Comparison of ENCODE assay signal across 10 cellular contexts in the genomic region with DNA sequence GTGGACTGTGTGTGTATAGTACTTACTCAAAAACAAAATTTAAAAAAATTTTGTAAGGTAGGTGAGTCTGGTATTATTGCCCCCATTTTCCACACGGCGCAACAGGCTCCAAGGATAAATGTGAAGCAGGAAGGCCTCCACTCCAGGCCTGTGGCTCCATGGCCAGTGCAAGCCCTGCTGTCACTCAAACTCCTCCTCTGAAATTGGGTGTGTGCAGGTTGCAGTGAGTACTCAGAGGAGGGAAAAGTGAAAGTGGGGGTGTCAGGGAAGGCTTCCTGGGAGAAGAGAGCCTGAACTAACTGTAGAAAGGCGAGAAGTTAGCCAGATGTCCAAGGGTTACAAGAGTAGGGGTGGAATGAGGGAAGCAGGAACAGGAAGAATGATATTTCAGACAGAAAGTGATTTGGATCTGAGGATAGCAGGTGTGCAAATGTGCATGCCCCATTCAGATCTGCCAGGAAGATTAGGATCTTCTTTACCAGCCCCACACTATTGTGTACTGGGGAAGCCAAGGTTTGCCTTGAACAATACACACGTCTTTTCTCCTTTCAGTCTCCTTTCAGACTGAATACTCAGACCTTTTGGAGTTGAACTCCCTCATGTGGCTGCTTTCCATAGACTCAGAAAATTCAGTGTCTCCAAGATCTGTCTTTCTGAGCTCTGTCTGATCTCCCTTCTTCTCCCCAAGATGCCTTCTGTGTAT. TPM values are rescaled to one million over a fixed set of nuclear protein-coding genes. Genes with fewer than 3 reads are reported as not detected.
A peak's percentile ranks its signal among the peaks of the same experiment; 100 is the strongest.
DNase-seq lines count a peak whose midpoint lies in the region; ATAC-seq and TF ChIP-seq lines count a peak whose summit lies in the region.
"Had no signal": no experiment of that assay in that cellular context is flagged by ENCODE, and none has a peak within 500 bp of the region (broad histone marks: within the 10 kb centered on the region; RNA-seq: fewer than 3 reads in every experiment).

No MANE protein-coding gene starts in this region.

- H4K20me1 ChIP-seq in osteoblast (ENCODE audit: insufficient read depth, low read length) = no peaks in the 10 kb centered on the region

- peaks cover 10% of the 10 kb centered on the region for H3K9me3 ChIP-seq in endodermal cell (ENCODE audit: control insufficient read depth, low read length)
- no peaks in the 10 kb centered on the region for H3K9me3 ChIP-seq in osteoblast (ENCODE audit: low read depth, low read length)
- H3K9me3 ChIP-seq: HAP-1 had no signal

- H3K4me3 Mint-ChIP-seq in endodermal cell = no peak overlapping the region

- H3K9me3 Mint-ChIP-seq in endodermal cell = peaks cover 7% of the 10 kb centered on the region

- no peak overlapping the region for H3K9ac ChIP-seq in endodermal cell (ENCODE audit: extremely low read depth, low read length, poor library complexity, severe bottlenecking)

- peak overlapping the region; percentile 83 for H2AFZ ChIP-seq in osteoblast (ENCODE audit: low read length)

- no peak overlapping the region for H3K4me2 ChIP-seq in osteoblast (ENCODE audit: insufficient read depth, low read length)

- H3K27me3 Mint-ChIP-seq in endodermal cell (ENCODE audit: insufficient read depth) = no peaks in the 10 kb centered on the region

- H3K4me3 ChIP-seq in endodermal cell (ENCODE audit: low read length) (no peak overlapping the region), osteoblast (ENCODE audit: insufficient read depth, low read length) (no peak overlapping the region)
- H3K4me3 ChIP-seq: HAP-1 had no signal

- no peaks in the 10 kb centered on the region for H3K36me3 ChIP-seq in endodermal cell (ENCODE audit: control insufficient read depth, insufficient read depth, low read length)
- H3K36me3 ChIP-seq in osteoblast (ENCODE audit: insufficient read depth, low read length) = no peaks in the 10 kb centered on the region
- H3K36me3 ChIP-seq: HAP-1 had no signal

- H3K4me1 ChIP-seq in endodermal cell (ENCODE audit: control insufficient read depth, insufficient read depth, low read length) = no peaks in the 10 kb centered on the region
- H3K4me1 ChIP-seq in osteoblast (ENCODE audit: insufficient read depth, low read length) = no peaks in the 10 kb centered on the region
- H3K4me1 ChIP-seq: HAP-1 had no signal

- peak; percentile 67 for TF ChIP-seq CTCF in endodermal cell (conservative IDR thresholded peaks at IDR 0.05)
- TF ChIP-seq CTCF in osteoblast (IDR thresholded peaks at IDR 0.05; ENCODE audit: extremely low read depth, low read depth, low read length) = peak; percentile 46

- peaks cover 4% of the 10 kb centered on the region for H3K4me1 Mint-ChIP-seq in endodermal cell

- H3K27ac ChIP-seq in endodermal cell (ENCODE audit: low read depth, low read length) (peak overlapping the region; percentile 11), osteoblast (ENCODE audit: low read depth, low read length) (no peak overlapping the region)

- H3K36me3 Mint-ChIP-seq in endodermal cell (ENCODE audit: low read depth) = no peaks in the 10 kb centered on the region

- H3K27me3 ChIP-seq in endodermal cell (ENCODE audit: control insufficient read depth, insufficient read depth, low read length, poor library complexity, severe bottlenecking) (no peaks in the 10 kb centered on the region), osteoblast (ENCODE audit: insufficient read depth, low read length) (no peaks in the 10 kb centered on the region)

- H3K27ac Mint-ChIP-seq in endodermal cell = peak overlapping the region; percentile 76

- no peak for ATAC-seq in GM21367 (IDR thresholded peaks at IDR 0.05; ENCODE audit: unreplicated experiment)
- no peak for ATAC-seq in GM21825 (IDR thresholded peaks at IDR 0.05; ENCODE audit: unreplicated experiment)

- 91 to 100% methylated on average over 3 to 4 of the region's 4 CpGs for WGBS in endodermal cell (ENCODE audit: insufficient coverage in 1 of 2, insufficient read length in 1 of 2), 2 experiments

- no peaks in the 10 kb centered on the region for H3K79me2 ChIP-seq in osteoblast (ENCODE audit: insufficient read depth, low read length)

- DNase-seq in GM03348 (ENCODE audit: low spot score) (peak; percentile 52), NAMALWA (ENCODE audit: low spot score) (peak; percentile 14), endodermal cell (peak; percentile 51), osteoblast (ENCODE audit: insufficient read length, low spot score, missing footprints) (peak; percentile 58), epidermal melanocyte (ENCODE audit: insufficient read length, low spot score) (no peak), SKM-1 (lab: John Stamatoyannopoulos, UW; ENCODE audit: unreplicated experiment) (no peak)
- DNase-seq: stimulated activated CD4-positive, alpha-beta T cell treated with anti-CD3 and anti-CD28 coated beads, Interleukin-2, amount 100 ng/mL, for 24 hours had no signal

RNA-seq across cellular contexts. Expression of a gene that starts 48.7 kb away (rescaled TPM):
- 10 to 100 TPM; 79.2 to 85.5 TPM for total RNA-seq in endodermal cell
- 70.3 TPM for polyA plus RNA-seq in endodermal cell (2013, experiment 1 of 2)
- polyA plus RNA-seq in endodermal cell (2013, experiment 2 of 2) = 63.3 TPM
- total RNA-seq in osteoblast = 108 and 117 TPM in 2 replicates

Comparison
In these comparisons a context has a peak if more than half of its experiments do, and no peak if none do; other contexts are left out.
1. DNase-seq: peak in GM03348 (single experiment), NAMALWA (single experiment), endodermal cell (single experiment) and osteoblast (single experiment); none in epidermal melanocyte (single experiment) and SKM-1 (single experiment).